Comparison of ENCODE assay signal across 1 cellular context in the genomic region with DNA sequence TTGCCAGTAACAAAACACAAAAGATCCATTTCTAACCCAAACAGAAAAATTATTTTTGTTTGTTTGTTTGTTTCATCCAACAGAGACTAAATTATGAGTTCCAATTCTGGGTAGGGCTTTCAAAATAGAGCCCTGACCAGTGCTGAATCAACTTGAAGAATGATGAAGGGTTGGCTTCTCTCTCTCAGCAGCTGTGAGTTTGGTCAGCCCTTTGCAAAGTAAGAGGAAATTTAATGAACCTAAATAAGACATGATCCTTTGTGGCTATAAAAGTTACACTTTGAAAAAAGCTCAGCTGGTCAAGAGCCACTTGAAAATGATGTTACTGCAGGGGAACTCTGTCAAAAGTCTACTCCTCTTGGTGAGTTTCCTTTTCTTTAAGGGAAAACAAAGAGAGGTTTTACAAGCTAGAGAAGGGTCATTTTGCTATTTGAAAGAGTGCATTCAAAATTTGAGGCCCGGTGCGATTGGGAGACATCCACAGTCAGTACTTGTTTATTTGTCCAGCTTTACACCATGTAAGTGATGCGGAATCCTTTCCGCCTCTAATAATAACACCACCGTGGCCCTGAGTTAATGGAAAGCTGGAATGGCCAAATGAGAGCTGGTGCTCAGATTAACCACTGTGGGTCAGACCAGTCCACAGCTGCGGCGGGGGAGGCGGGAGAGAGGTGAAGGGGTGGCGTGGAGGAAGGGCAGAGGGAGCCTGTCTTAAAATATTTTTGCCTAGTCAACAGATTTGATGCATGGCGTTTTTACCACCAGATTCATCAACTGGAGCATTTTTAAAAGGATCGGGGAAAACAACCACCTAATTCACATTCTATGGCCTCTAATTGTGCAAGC.
TF ChIP-seq lines count a peak whose summit lies in the region.

No MANE protein-coding gene starts in this region.

TF ChIP-seq in IMR-90, 13 proteins besides CTCF, POLR2A, EP300 and RAD21:
- TF ChIP-seq SMC3 (IDR thresholded peaks at IDR 0.05; ENCODE audit: low read depth, low read length) (no peak), MXI1 (IDR thresholded peaks at IDR 0.05; ENCODE audit: borderline replicate concordance, low read depth, low read length) (no peak), MAFK (IDR thresholded peaks at IDR 0.05; ENCODE audit: low read depth, low read length) (peak; percentile 53), NFE2L2 (IDR thresholded peaks at IDR 0.05; ENCODE audit: low read depth, low read length) (no peak), CHD1 (IDR thresholded peaks at IDR 0.05; ENCODE audit: low read depth, low read length) (no peak)
